Comparison of ENCODE assay signal across 12 cellular contexts in the genomic region with DNA sequence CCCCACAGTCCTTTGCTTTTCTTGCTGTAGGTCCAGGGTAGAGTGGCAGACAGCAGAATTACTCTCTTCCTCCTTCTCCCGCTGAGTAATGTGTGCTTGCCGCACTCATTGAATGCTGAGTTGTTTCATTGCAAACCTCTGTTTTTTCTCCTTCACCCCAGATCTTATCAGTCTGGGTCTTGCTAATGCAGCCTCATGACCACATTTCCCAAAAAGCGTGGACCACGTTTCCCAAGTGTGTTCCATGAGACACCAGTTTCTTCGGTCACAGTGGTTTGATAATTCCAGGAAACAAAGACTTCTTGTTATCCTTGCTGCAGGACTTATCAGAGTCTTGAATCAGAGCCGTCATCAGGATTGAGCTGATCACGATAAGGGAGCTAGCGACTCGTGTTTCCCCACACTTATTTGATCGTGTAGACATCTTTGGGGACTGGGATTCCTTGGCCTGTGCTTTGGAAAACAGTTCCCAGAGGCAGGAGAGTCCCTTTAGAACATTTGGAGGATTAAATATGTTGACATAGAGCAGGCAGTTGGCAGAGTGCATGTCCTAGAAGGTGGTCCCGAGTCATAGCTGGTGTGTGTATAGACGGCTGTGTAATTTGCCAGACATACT. TPM values are rescaled to one million over a fixed set of nuclear protein-coding genes. Genes with fewer than 3 reads are reported as not detected.
DNase-seq lines count a peak whose midpoint lies in the region; ATAC-seq and TF ChIP-seq lines count a peak whose summit lies in the region.
"Had no signal": no experiment of that assay in that cellular context is flagged by ENCODE, and none has a peak within 500 bp of the region (broad histone marks: within the 10 kb centered on the region; RNA-seq: fewer than 3 reads in every experiment).

No MANE protein-coding gene starts in this region.

- DNase-seq in breast epithelium (ENCODE audit: low spot score in 2 of 2), result no peak
- DNase-seq in MCF 10A (ENCODE audit: unreplicated experiment), result no peak
- peak; percentile 45 to 76 for DNase-seq in erythroblast (lab: John Stamatoyannopoulos, UW)
- no peak for DNase-seq in type B pancreatic cell (ENCODE audit: extremely low spot score, unreplicated experiment)
- DNase-seq in aorta, result no peak
- DNase-seq in SHP77 (lab: John Stamatoyannopoulos, UW), result no peak
- DNase-seq: AML-193; amniotic stem cell; stimulated activated CD8-positive, alpha-beta memory T cell treated with anti-CD3 and anti-CD28 coated beads, Interleukin-4, amount 100 ng/mL, for 48 hours; T1000 had no signal

- H3K4me1 ChIP-seq in breast epithelium (peaks cover 0 to 49% of the 10 kb centered on the region in 2 donors), aorta (ENCODE audit: control insufficient read depth in 1 of 2, insufficient read depth in 2 of 2, low read length in 2 of 2) (no peaks in the 10 kb centered on the region)

- H3K27ac Mint-ChIP-seq in MCF 10A (ENCODE audit: low read depth, unreplicated experiment), result no peak overlapping the region
- H3K27ac Mint-ChIP-seq in type B pancreatic cell, result no peak overlapping the region

- no peaks in the 10 kb centered on the region for H3K9me3 ChIP-seq in breast epithelium
- no peaks in the 10 kb centered on the region for H3K9me3 ChIP-seq in aorta (ENCODE audit: control insufficient read depth, low read length)

- peaks cover 38% of the 10 kb centered on the region for H3K4me1 Mint-ChIP-seq in MCF 10A (ENCODE audit: insufficient read depth, unreplicated experiment)
- peaks cover 22% of the 10 kb centered on the region for H3K4me1 Mint-ChIP-seq in type B pancreatic cell (ENCODE audit: unreplicated experiment)

- TF ChIP-seq CTCF in breast epithelium (IDR thresholded peaks at IDR 0.05), result no peak
- no peak for TF ChIP-seq CTCF in MCF 10A (IDR thresholded peaks at IDR 0.05; ENCODE audit: unreplicated experiment)
- TF ChIP-seq CTCF in type B pancreatic cell (conservative IDR thresholded peaks at IDR 0.05), result no peak

- H3K36me3 ChIP-seq in breast epithelium (no peaks in the 10 kb centered on the region), aorta (ENCODE audit: control insufficient read depth in 1 of 2, insufficient read depth in 2 of 2, low read length in 1 of 2) (peaks cover 0 to 4% of the 10 kb centered on the region in 2 donors)

- CTCF ChIA-PET in MCF 10A (lab: Yijun Ruan, JAX), result interaction anchor here (1.3 kb wide), 1 partner anchor 42 kb away, joined by 4 read pairs; no protein-coding TSS in a partner anchor

- H3K27me3 ChIP-seq in breast epithelium, result no peaks in the 10 kb centered on the region
- no peaks in the 10 kb centered on the region for H3K27me3 ChIP-seq in aorta (ENCODE audit: control insufficient read depth in 1 of 2, insufficient read depth in 2 of 2, low read length in 1 of 2)

- TF ChIP-seq POLR2A in breast epithelium (IDR thresholded peaks at IDR 0.05), result no peak
- no peak for TF ChIP-seq POLR2A in erythroblast (IDR thresholded peaks at IDR 0.05; ENCODE audit: low read length)

- 35 to 40% methylated on average over 12 of the region's 12 CpGs for WGBS in aorta, 2 donors

- intact Hi-C loops in breast epithelium (cut with DNase I; ENCODE audit: low total_unique reads), result no loop called here
- intact Hi-C loops in MCF 10A (cut with micrococcal nuclease), result no loop called here
- intact Hi-C loops in aorta (cut with DNase I), result no loop called here

- POLR2A ChIA-PET in MCF 10A (lab: Yijun Ruan, JAX), result interaction anchor here (0.6 to 0.7 kb wide), 2 partner anchors 580 to 938 kb away, joined by 3 to 4 read pairs; no protein-coding TSS in a partner anchor

- no TSS peak for BruUV-seq in MCF 10A (replicated peaks; lab: Mats Ljungman, UMichigan)

- H3K27me3 Mint-ChIP-seq in MCF 10A (ENCODE audit: insufficient read depth, unreplicated experiment), result no peaks in the 10 kb centered on the region
- no peaks in the 10 kb centered on the region for H3K27me3 Mint-ChIP-seq in type B pancreatic cell

- H3K4me3 ChIP-seq in breast epithelium (peak overlapping the region in 1 of 3 donors; percentile 32), aorta (ENCODE audit: low read length in 2 of 2) (no peak overlapping the region)

- H3K9me3 Mint-ChIP-seq in MCF 10A (ENCODE audit: unreplicated experiment) (no peaks in the 10 kb centered on the region), type B pancreatic cell (no peaks in the 10 kb centered on the region)

- ATAC-seq in aorta (ENCODE audit: low FRiP score), result no peak
- ATAC-seq: HCT116 had no signal

- H3K4me3 Mint-ChIP-seq in MCF 10A (ENCODE audit: unreplicated experiment) (no peak overlapping the region), type B pancreatic cell (peak overlapping the region; percentile 32)

- peaks cover 46% of the 10 kb centered on the region for H3K36me3 Mint-ChIP-seq in MCF 10A (ENCODE audit: insufficient read depth, unreplicated experiment)
- H3K36me3 Mint-ChIP-seq in type B pancreatic cell, result peaks cover 9% of the 10 kb centered on the region

- peak overlapping the region; percentile 56 to 65 for H3K27ac ChIP-seq in breast epithelium
- H3K27ac ChIP-seq in aorta (ENCODE audit: low read depth in 1 of 2, low read length in 2 of 2), result peak overlapping the region in 1 of 2 donors; percentile 22

RNA-seq across cellular contexts. Expression of a gene that starts 4.4 kb away (rescaled TPM):
- 10 to 100 TPM; 26.1 to 52.7 (median 40.6) TPM for total RNA-seq in breast epithelium
- total RNA-seq in MCF 10A (2022), result 30.9 and 31.6 TPM in 2 replicates
- 33.2 and 38.2 TPM in 2 replicates for total RNA-seq in type B pancreatic cell (ENCODE audit: low replicate concordance)
- total RNA-seq in aorta, result 100 to 1,000 TPM in 1 of 2 donors, 10 to 100 TPM in 1; 63.8 to 100 TPM
- polyA plus RNA-seq in aorta, result 10 to 100 TPM; 14.3 to 41.3 TPM

RNA-seq across cellular contexts. Expression of a gene that starts 4.6 kb away (rescaled TPM):
- total RNA-seq in breast epithelium, result 1 to 10 TPM; 3.0 to 7.6 (median 7.2) TPM
- 3.8 and 5.7 TPM in 2 replicates for total RNA-seq in MCF 10A (2022)
- total RNA-seq in type B pancreatic cell (ENCODE audit: low replicate concordance), result 4.0 and 11.5 TPM in 2 replicates
- total RNA-seq in aorta, result 1 to 10 TPM; 7.5 to 9.5 TPM
- polyA plus RNA-seq in aorta, result 10 to 100 TPM in 1 of 2 donors, 1 to 10 TPM in 1; 4.5 to 11.4 TPM

RNA-seq across cellular contexts. Expression of a gene that starts 34.5 kb away (rescaled TPM):
- total RNA-seq in breast epithelium (10 to 100 TPM; 24.3 to 67.0 (median 44.8) TPM), MCF 10A (2022) (0.70 and 2.0 TPM in 2 replicates), type B pancreatic cell (ENCODE audit: low replicate concordance) (10.0 and 14.3 TPM in 2 replicates), aorta (10 to 100 TPM; 20.5 to 33.0 TPM)
- 10 to 100 TPM; 16.7 to 68.9 TPM for polyA plus RNA-seq in aorta
- total RNA-seq: HT-29 had no signal

RNA-seq across cellular contexts. Expression of a gene that starts 56.7 kb away (rescaled TPM):
- total RNA-seq in breast epithelium, result 10 to 100 TPM; 23.0 to 40.0 (median 31.5) TPM
- 30.1 and 32.4 TPM in 2 replicates for total RNA-seq in MCF 10A (2022)
- 46.7 and 53.4 TPM in 2 replicates for total RNA-seq in type B pancreatic cell (ENCODE audit: low replicate concordance)
- 10 to 100 TPM; 28.6 to 32.8 TPM for total RNA-seq in aorta
- 10 to 100 TPM; 14.3 to 40.9 TPM for polyA plus RNA-seq in aorta

Comparison
In these comparisons a context has a peak if more than half of its experiments do, and no peak if none do; other contexts are left out.
1. DNase-seq: peak in erythroblast (2 of 2); none in breast epithelium (0 of 2), MCF 10A (single experiment), type B pancreatic cell (single experiment), aorta (0 of 2) and SHP77 (0 of 2).